ENCODE assay signal across 1 cellular context in genomic region chr13:56019606-56020005, GRCh38.
TF ChIP-seq lines count a peak whose summit lies in the region.

No MANE protein-coding gene starts in this region.

TF ChIP-seq in H1, 55 proteins besides CTCF, POLR2A, EP300 and RAD21:
- TF ChIP-seq CBX8 (IDR thresholded peaks at IDR 0.05; ENCODE audit: borderline replicate concordance, low read depth, low read length) = no peak
TF ChIP-seq in H1: peak in this region for 0.
